Comparison of ENCODE assay signal across 8 cellular contexts in genomic region chr3:138774529-138775253, GRCh38.
A peak's percentile ranks its signal among the peaks of the same experiment; 100 is the strongest.
DNase-seq lines count a peak whose midpoint lies in the region; ATAC-seq, FAIRE-seq and TF ChIP-seq lines count a peak whose summit lies in the region.

No MANE protein-coding gene starts in this region.

- peaks cover 3% of the 10 kb centered on the region for H3K4me1 ChIP-seq in ovary (ENCODE audit: insufficient read depth)

- no peaks in the 10 kb centered on the region for H3K36me3 ChIP-seq in ovary

- no peaks in the 10 kb centered on the region for H3K27me3 ChIP-seq in ovary

- H3K9me3 ChIP-seq in ovary, result no peaks in the 10 kb centered on the region

- peak overlapping the region in 1 of 2 donors; percentile 2 for H3K27ac ChIP-seq in ovary

- no peak for DNase-seq in D721Med (ENCODE audit: insufficient read length, low spot score)
- DNase-seq in H54 (ENCODE audit: insufficient read length, low spot score), result peak; percentile 69
- peak; percentile 39 to 80 (median 45) for DNase-seq in NCI-H1417 (lab: John Stamatoyannopoulos, UW)
- peak; percentile 64 for DNase-seq in T1000 (lab: John Stamatoyannopoulos, UW)
- peak; percentile 99 for DNase-seq in fibroblast of the conjunctiva (ENCODE audit: low read depth)
- DNase-seq in ovary, result peak in 4 of 5 donors; percentile 36 to 75 (median 61)

- no peak overlapping the region for H3K4me3 ChIP-seq in ovary

- no peak for TF ChIP-seq POLR2A in H54 (IDR thresholded peaks at IDR 0.05; ENCODE audit: low read depth, low read length)
- no peak for TF ChIP-seq POLR2A in ovary (IDR thresholded peaks at IDR 0.05)

- no peak for TF ChIP-seq EP300 in ovary (IDR thresholded peaks at IDR 0.05)

- FAIRE-seq in D721Med (lab: Jason Lieb, UNC), result no peak
- peak; percentile 99 for FAIRE-seq in H54 (lab: Jason Lieb, UNC)

- TF ChIP-seq CTCF in D721Med (IDR thresholded peaks at IDR 0.05; ENCODE audit: insufficient read depth, missing control alignments), result peak; percentile 13
- TF ChIP-seq CTCF in ovary (IDR thresholded peaks at IDR 0.05), result no peak

- ATAC-seq in HG02870 (IDR thresholded peaks at IDR 0.05; ENCODE audit: unreplicated experiment), result no peak
- no peak for ATAC-seq in HG03457 (IDR thresholded peaks at IDR 0.05; ENCODE audit: unreplicated experiment)

- intact Hi-C loops in ovary (cut with DNase I), result loop anchor here in 1 of 4 donors (10.0 kb wide), 1 partner anchor 60 kb away; the partner anchor contains the start of gene PIK3CB
